In genomic region chr17:64834060-64834459, GRCh38 we compare ENCODE assay signal across 8 cellular contexts.
DNase-seq lines count a peak whose midpoint lies in the region; ATAC-seq, FAIRE-seq and TF ChIP-seq lines count a peak whose summit lies in the region.
"Not testable (repeated sequence)": the region's sequence is repeated elsewhere in the genome, so short reads cannot be mapped to it uniquely, and the experiment has no call there.

No MANE protein-coding gene starts in this region.

- TF ChIP-seq CTCF in RWPE2 (IDR thresholded peaks at IDR 0.05; ENCODE audit: poor library complexity, severe bottlenecking); bronchial epithelial cell (IDR thresholded peaks at IDR 0.05; ENCODE audit: insufficient read depth, low read length, severe bottlenecking); neutrophil (IDR thresholded peaks at IDR 0.05); thyroid gland (IDR thresholded peaks at IDR 0.05): not testable (repeated sequence)

- FAIRE-seq in bronchial epithelial cell (lab: Jason Lieb, UNC): peak; percentile 90

- H3K27me3 ChIP-seq in RWPE2 (ENCODE audit: insufficient read depth, poor library complexity, severe bottlenecking); bronchial epithelial cell (ENCODE audit: control insufficient read depth, insufficient read depth, low read length); neutrophil; thyroid gland: not testable (repeated sequence)

- WGBS in thyroid gland, 2 donors: 40 to 45% methylated on average over 3 of the region's 3 CpGs

- H3K4me3 ChIP-seq in RWPE2 (ENCODE audit: severe bottlenecking); bronchial epithelial cell (ENCODE audit: low read depth, low read length); neutrophil (ENCODE audit: low read depth in 1 of 2, low read length in 1 of 2); thyroid gland (replicated peaks in 1 of 3): not testable (repeated sequence)

- H3K4me1 ChIP-seq in RWPE2 (ENCODE audit: insufficient read depth, poor library complexity, severe bottlenecking) (peaks cover 18% of the 10 kb centered on the region), neutrophil (ENCODE audit: control insufficient read depth in 1 of 2, insufficient read depth in 1 of 2, low read depth in 1 of 2, low read length in 1 of 2) (peaks cover 47 to 62% of the 10 kb centered on the region in 2 experiments)
- not testable (repeated sequence) for H3K4me1 ChIP-seq in thyroid gland

- peak; percentile 51 for ATAC-seq in RWPE2 (ENCODE audit: low read depth)

- not testable (repeated sequence) for H3K9me3 ChIP-seq in RWPE2 (ENCODE audit: severe bottlenecking); neutrophil; thyroid gland

- intact Hi-C loops in thyroid gland (cut with DNase I): not testable (repeated sequence)

- H3K27ac ChIP-seq in RWPE2 (ENCODE audit: poor library complexity, severe bottlenecking): peak overlapping the region; percentile 47
- peak overlapping the region; percentile 90 for H3K27ac ChIP-seq in neutrophil
- not testable (repeated sequence) for H3K27ac ChIP-seq in thyroid gland

- TF ChIP-seq POLR2A in thyroid gland (IDR thresholded peaks at IDR 0.05): not testable (repeated sequence)

- DNase-seq in CD1c-positive myeloid dendritic cell (ENCODE audit: extremely low spot score) (peak; percentile 31), HT1080 (ENCODE audit: low read depth) (peak; percentile 49), bronchial epithelial cell (ENCODE audit: low read depth) (peak; percentile 84), fibroblast of peridontal ligament (ENCODE audit: extremely low read depth) (peak; percentile 84), hepatic stellate cell (ENCODE audit: low spot score) (peak; percentile 8), thyroid gland (peak; percentile 68 to 70)
- not testable (repeated sequence) for DNase-seq in RWPE2 (ENCODE audit: low spot score)

- H3K36me3 ChIP-seq in RWPE2 (ENCODE audit: low read depth); bronchial epithelial cell (ENCODE audit: control insufficient read depth, insufficient read depth, low read length); thyroid gland: not testable (repeated sequence)
- peaks cover 12% of the 10 kb centered on the region for H3K36me3 ChIP-seq in neutrophil
